ENCODE assay signal across 9 cellular contexts in the genomic region with DNA sequence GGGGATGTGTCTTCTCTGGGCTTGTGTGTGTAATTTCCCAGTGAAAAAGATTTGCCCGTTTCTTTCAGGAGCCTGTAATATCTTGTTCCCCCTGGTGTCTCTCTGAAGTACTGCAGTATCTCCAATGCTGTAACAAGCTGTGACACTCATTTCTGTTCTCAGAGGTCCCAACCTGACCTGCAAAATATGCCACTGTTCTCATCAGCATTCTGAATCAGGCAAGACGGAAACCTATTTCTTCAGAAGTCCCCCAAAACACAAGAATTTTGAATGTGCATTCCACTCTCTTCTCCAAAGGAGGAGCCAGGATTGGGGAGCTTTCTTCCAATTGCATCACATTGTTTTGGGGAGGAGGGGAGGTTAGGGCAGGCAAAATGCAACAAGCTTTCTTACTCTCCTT.
DNase-seq lines count a peak whose midpoint lies in the region; ATAC-seq and FAIRE-seq lines count a peak whose summit lies in the region.
"Had no signal": no experiment of that assay in that cellular context is flagged by ENCODE, and none has a peak within 500 bp of the region (broad histone marks: within the 10 kb centered on the region; RNA-seq: fewer than 3 reads in every experiment).

No MANE protein-coding gene starts in this region.

- no peak overlapping the region for H3K27ac ChIP-seq in small intestine (ENCODE audit: low read depth in 1 of 2, low read length in 1 of 2)
- H3K27ac ChIP-seq: BLaER1 had no signal

- H3K36me3 ChIP-seq in small intestine (ENCODE audit: control insufficient read depth in 2 of 2, insufficient read depth in 2 of 2, low read length in 2 of 2) = no peaks in the 10 kb centered on the region
- H3K36me3 ChIP-seq: BLaER1 had no signal

- FAIRE-seq in small intestine (lab: Jason Lieb, UNC) = no peak

- WGBS in small intestine, 3 donors = 28 to 32% (median 30%) methylated on average over 2 of the region's 2 CpGs

- H3K9me3 ChIP-seq in small intestine (ENCODE audit: control insufficient read depth, low read depth) = no peaks in the 10 kb centered on the region

- no peaks in the 10 kb centered on the region for H3K4me1 ChIP-seq in small intestine (ENCODE audit: control insufficient read depth in 2 of 2, insufficient read depth in 1 of 2, low read depth in 1 of 2, low read length in 1 of 2)
- H3K4me1 ChIP-seq: BLaER1 had no signal

- DNase-seq in NCI-H1417 (lab: John Stamatoyannopoulos, UW) (peak in 2 of 3 experiments; percentile 3 to 46), NCI-H1417 treated with DMSO at 0.1 percent for 48 hours (lab: John Stamatoyannopoulos, UW) (no peak), HuH-7.5 (ENCODE audit: low spot score) (peak; percentile 54), SKM-1 (lab: John Stamatoyannopoulos, UW; ENCODE audit: unreplicated experiment) (peak; percentile 49), globus pallidus (ENCODE audit: low spot score) (peak; percentile 45), small intestine (peak; percentile 66)

- H3K4me3 ChIP-seq in small intestine (ENCODE audit: low read depth in 1 of 2, low read length in 2 of 2) = no peak overlapping the region
- H3K4me3 ChIP-seq: BLaER1 had no signal

- H3K27me3 ChIP-seq in small intestine (ENCODE audit: control insufficient read depth in 2 of 2, insufficient read depth in 2 of 2, low read length in 2 of 2) = no peaks in the 10 kb centered on the region
- H3K27me3 ChIP-seq: BLaER1 had no signal

- ATAC-seq in GM21515 (IDR thresholded peaks at IDR 0.05; ENCODE audit: unreplicated experiment) (no peak), GM18519 (IDR thresholded peaks at IDR 0.05; ENCODE audit: low FRiP score, unreplicated experiment) (no peak)
